ENCODE assay signal across 8 cellular contexts in the genomic region with DNA sequence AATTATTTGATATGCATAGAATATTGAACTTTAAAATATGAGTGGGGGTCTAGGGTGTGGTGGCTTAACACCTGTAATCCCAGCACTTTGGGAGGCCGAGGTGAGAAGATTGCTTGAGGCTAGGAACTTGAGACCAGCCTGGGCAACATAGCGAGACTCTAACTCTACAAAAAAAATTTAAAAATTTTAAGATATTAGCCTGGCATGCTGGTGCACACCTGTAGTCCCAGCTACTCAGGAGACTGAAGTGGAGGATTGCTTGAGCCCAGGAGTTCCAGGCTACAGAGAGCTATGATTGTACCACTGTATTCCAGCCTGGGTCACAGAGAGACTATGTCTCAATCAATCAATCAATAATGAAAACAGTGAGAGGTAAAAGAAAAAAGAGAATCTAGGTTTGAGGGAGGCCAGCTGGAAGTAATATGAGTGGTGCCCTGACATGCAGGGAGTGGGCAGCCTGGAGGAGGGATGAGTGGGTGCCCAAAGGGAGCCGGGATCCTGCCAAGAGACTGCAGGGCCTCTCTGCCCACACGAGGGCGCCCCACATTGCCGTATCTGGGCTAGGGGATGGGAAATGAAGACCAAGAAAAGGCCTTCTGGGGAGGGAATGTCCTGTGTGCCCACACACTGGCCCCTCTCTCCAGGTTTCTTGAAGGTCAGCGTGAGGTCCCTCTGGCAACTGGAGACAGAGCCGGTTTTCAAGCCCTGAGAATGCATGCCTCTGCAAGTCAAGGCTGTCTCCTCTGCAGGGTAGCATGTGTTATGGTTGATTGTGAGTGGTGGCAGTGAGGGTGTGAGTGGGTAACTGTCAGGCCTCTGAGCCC.
A peak's percentile ranks its signal among the peaks of the same experiment; 100 is the strongest.
DNase-seq lines count a peak whose midpoint lies in the region; ATAC-seq and TF ChIP-seq lines count a peak whose summit lies in the region.

No MANE protein-coding gene starts in this region.

- H3K9me3 Mint-ChIP-seq in activated T-helper 17 cell treated with anti-CD3 and anti-CD28 coated beads, Interleukin-2, amount 50 U/mL, for 72 hours = no peaks in the 10 kb centered on the region

- TF ChIP-seq CTCF in foreskin fibroblast (IDR thresholded peaks at IDR 0.05; ENCODE audit: low read depth, low read length) = peak; percentile 97

- H3K4me3 Mint-ChIP-seq in activated T-helper 17 cell treated with anti-CD3 and anti-CD28 coated beads, Interleukin-2, amount 50 U/mL, for 72 hours = no peak overlapping the region

- no peaks in the 10 kb centered on the region for H3K36me3 Mint-ChIP-seq in activated T-helper 17 cell treated with anti-CD3 and anti-CD28 coated beads, Interleukin-2, amount 50 U/mL, for 72 hours (ENCODE audit: low read depth)

- peaks cover 12% of the 10 kb centered on the region for H3K27me3 Mint-ChIP-seq in activated T-helper 17 cell treated with anti-CD3 and anti-CD28 coated beads, Interleukin-2, amount 50 U/mL, for 72 hours

- DNase-seq in DMS153 (lab: John Stamatoyannopoulos, UW) (peak; percentile 13), DMS153 treated with DMSO at 0.1 percent for 48 hours (lab: John Stamatoyannopoulos, UW; ENCODE audit: unreplicated experiment) (no peak), HuH-7 (ENCODE audit: low spot score) (peak; percentile 80), RPMI7951 (ENCODE audit: low read depth) (peak; percentile 62), foreskin fibroblast (peak; percentile 55 to 87), occipital lobe (lab: John Stamatoyannopoulos, UW) (peak; percentile 43), superior temporal gyrus (ENCODE audit: extremely low spot score) (peak; percentile 81)

- no peak overlapping the region for H3K27ac Mint-ChIP-seq in activated T-helper 17 cell treated with anti-CD3 and anti-CD28 coated beads, Interleukin-2, amount 50 U/mL, for 72 hours

- H3K4me3 ChIP-seq in foreskin fibroblast (ENCODE audit: low read depth in 1 of 2, low read length in 2 of 2) = no peak overlapping the region

- ATAC-seq in activated T-helper 17 cell treated with anti-CD3 and anti-CD28 coated beads, Interleukin-2, amount 50 U/mL, for 72 hours (replicated peaks) = peak; percentile 91

- no peaks in the 10 kb centered on the region for H3K4me1 Mint-ChIP-seq in activated T-helper 17 cell treated with anti-CD3 and anti-CD28 coated beads, Interleukin-2, amount 50 U/mL, for 72 hours
